In the genomic region with DNA sequence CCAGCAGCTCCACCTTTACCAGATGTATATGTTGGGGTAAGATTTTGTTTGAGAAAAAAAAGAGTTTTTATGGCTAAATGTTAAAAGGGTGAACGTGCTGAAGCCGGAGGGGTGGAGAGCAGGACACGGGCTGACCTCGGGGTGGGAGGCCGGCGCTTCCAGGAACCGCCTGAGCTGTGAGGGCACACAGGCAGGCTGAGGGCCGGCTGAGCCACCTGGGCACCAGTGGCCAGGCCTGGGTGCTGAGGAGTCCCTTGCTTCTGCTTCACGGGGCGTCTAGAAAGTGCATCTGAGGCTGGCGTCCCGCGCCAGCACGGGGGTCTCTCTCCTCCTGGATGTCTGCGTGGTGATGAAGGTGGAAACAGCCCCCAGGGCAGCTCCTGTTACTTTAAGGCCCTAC, we compare ENCODE assay signal across 14 cellular contexts. TPM values are rescaled to one million over a fixed set of nuclear protein-coding genes. Genes with fewer than 3 reads are reported as not detected.
DNase-seq lines count a peak whose midpoint lies in the region; ATAC-seq and TF ChIP-seq lines count a peak whose summit lies in the region.
"Had no signal": no experiment of that assay in that cellular context is flagged by ENCODE, and none has a peak within 500 bp of the region (broad histone marks: within the 10 kb centered on the region; RNA-seq: fewer than 3 reads in every experiment).

No MANE protein-coding gene starts in this region.

- H3K27me3 Mint-ChIP-seq in CD14-positive monocyte (ENCODE audit: low read depth in 3 of 3) (peaks cover 2 to 7% (median 5%) of the 10 kb centered on the region in 3 donors), chondrocyte (ENCODE audit: low read depth) (no peaks in the 10 kb centered on the region)
- H3K27me3 Mint-ChIP-seq in activated T-cell treated with anti-CD3 and anti-CD28 coated beads, Interleukin-2, amount 50 U/mL, for 24 hours, result peaks cover 11% of the 10 kb centered on the region

- DNase-seq in CD14-positive monocyte (ENCODE audit: low spot score), result no peak
- peak; percentile 60 for DNase-seq in chondrocyte (ENCODE audit: low spot score)
- no peak for DNase-seq in neuronal stem cell (ENCODE audit: low spot score)
- no peak for DNase-seq in activated T-cell treated with anti-CD3 and anti-CD28 coated beads, Interleukin-2, amount 50 U/mL, for 24 hours
- no peak for DNase-seq in effector CD8-positive, alpha-beta T cell (lab: John Stamatoyannopoulos, UW)
- DNase-seq in activated CD4-positive, alpha-beta T cell treated with anti-CD3 and anti-CD28 coated beads for 1 hour, result no peak
- DNase-seq: activated CD8-positive, alpha-beta T cell treated with anti-CD3 and anti-CD28 coated beads, Interleukin-2, amount 10 ng/mL, durations not matched to agents 7 days and 5 days; effector CD4-positive, alpha-beta T cell; hippocampal formation; T-helper 1 cell had no signal

- no peak overlapping the region for H4K8ac ChIP-seq in neuronal stem cell (ENCODE audit: low read depth, low read length)

- H3K9me3 ChIP-seq in neuronal stem cell (replicated peaks in 1 of 2; ENCODE audit: control insufficient read depth in 2 of 2, insufficient read depth in 1 of 2, low read depth in 1 of 2, low read length in 2 of 2), result peaks cover 0 to 9% of the 10 kb centered on the region in 2 donors
- peaks cover 0 to 12% (median 8%) of the 10 kb centered on the region in 5 donors for H3K9me3 ChIP-seq in subcutaneous abdominal adipose tissue (ENCODE audit: control insufficient read depth in 5 of 5, low read length in 5 of 5)

- intact Hi-C loops in CD14-positive monocyte (cut with micrococcal nuclease), result no loop called here

- no peak overlapping the region for H2BK15ac ChIP-seq in neuronal stem cell (ENCODE audit: low read length)

- H3K4me3 Mint-ChIP-seq in CD14-positive monocyte (peak overlapping the region; percentile 53 to 77), chondrocyte (ENCODE audit: unreplicated experiment) (no peak overlapping the region)
- H3K4me3 Mint-ChIP-seq in activated T-cell treated with anti-CD3 and anti-CD28 coated beads, Interleukin-2, amount 50 U/mL, for 24 hours, result no peak overlapping the region
- H3K4me3 Mint-ChIP-seq: activated CD8-positive, alpha-beta T cell treated with anti-CD3 and anti-CD28 coated beads, Interleukin-2, amount 10 ng/mL, durations not matched to agents 7 days and 5 days; activated naive CD8-positive, alpha-beta T cell had no signal

- H2BK120ac ChIP-seq in neuronal stem cell (ENCODE audit: low read depth, low read length), result peak overlapping the region; percentile 19

- peak overlapping the region; percentile 38 to 87 (median 69) for H3K27ac Mint-ChIP-seq in CD14-positive monocyte
- peak overlapping the region; percentile 85 for H3K27ac Mint-ChIP-seq in chondrocyte (ENCODE audit: unreplicated experiment)
- no peak overlapping the region for H3K27ac Mint-ChIP-seq in activated T-cell treated with anti-CD3 and anti-CD28 coated beads, Interleukin-2, amount 50 U/mL, for 24 hours
- H3K27ac Mint-ChIP-seq: activated CD8-positive, alpha-beta T cell treated with anti-CD3 and anti-CD28 coated beads, Interleukin-2, amount 10 ng/mL, durations not matched to agents 7 days and 5 days; activated naive CD8-positive, alpha-beta T cell had no signal

- H3K4ac ChIP-seq in neuronal stem cell (ENCODE audit: low read length), result no peak overlapping the region

- H4K91ac ChIP-seq in neuronal stem cell (ENCODE audit: low read depth, low read length, poor library complexity), result no peak overlapping the region

- H3K4me2 ChIP-seq in neuronal stem cell (ENCODE audit: insufficient read depth, low read length, poor library complexity, severe bottlenecking), result no peak overlapping the region

- no peak overlapping the region for H3K4me3 ChIP-seq in neuronal stem cell (ENCODE audit: low read length in 2 of 2)
- H3K4me3 ChIP-seq in subcutaneous abdominal adipose tissue (ENCODE audit: low read depth in 1 of 5, low read length in 5 of 5), result peak overlapping the region in 2 of 5 donors; percentile 8 to 36

- H3K14ac ChIP-seq in neuronal stem cell (ENCODE audit: low read length), result no peak overlapping the region

- H3K27ac ChIP-seq in neuronal stem cell (replicated peaks; ENCODE audit: low read length), result no peak overlapping the region
- H3K27ac ChIP-seq in subcutaneous abdominal adipose tissue (ENCODE audit: low read depth, low read length), result peak overlapping the region; percentile 67
- H3K27ac ChIP-seq: VCaP had no signal

- no peak overlapping the region for H2BK5ac ChIP-seq in neuronal stem cell (ENCODE audit: low read length)

- ATAC-seq in GM19023 (IDR thresholded peaks at IDR 0.05; ENCODE audit: unreplicated experiment), result no peak
- ATAC-seq: activated CD8-positive, alpha-beta T cell treated with anti-CD3 and anti-CD28 coated beads, Interleukin-2, amount 10 ng/mL, durations not matched to agents 7 days and 5 days had no signal

- no peak overlapping the region for H2AFZ ChIP-seq in neuronal stem cell (ENCODE audit: low read length)

- H3K27me3 ChIP-seq in neuronal stem cell (ENCODE audit: control insufficient read depth in 3 of 3, insufficient read depth in 3 of 3, low read depth in 1 of 3, low read length in 3 of 3) (peaks cover 0 to 44% (median 0%) of the 10 kb centered on the region in 3 experiments), subcutaneous abdominal adipose tissue (ENCODE audit: control insufficient read depth in 5 of 5, insufficient read depth in 4 of 5, low read length in 5 of 5) (peaks cover 0 to 4% (median 0%) of the 10 kb centered on the region in 5 donors)

- H3K18ac ChIP-seq in neuronal stem cell (ENCODE audit: low read length), result peak overlapping the region; percentile 36

- H3K4me1 ChIP-seq in neuronal stem cell (ENCODE audit: control insufficient read depth in 2 of 2, insufficient read depth in 1 of 2, low read depth in 1 of 2, low read length in 2 of 2) (peaks cover 0 to 4% of the 10 kb centered on the region in 2 donors), subcutaneous abdominal adipose tissue (ENCODE audit: control insufficient read depth in 5 of 5, insufficient read depth in 5 of 5, low read length in 5 of 5) (peaks cover 2 to 30% (median 24%) of the 10 kb centered on the region in 5 donors)

- H2AK5ac ChIP-seq in neuronal stem cell (ENCODE audit: low read depth, low read length), result peak overlapping the region; percentile 88

- H2BK12ac ChIP-seq in neuronal stem cell (ENCODE audit: low read length), result no peak overlapping the region

- H3K36me3 ChIP-seq in neuronal stem cell (replicated peaks in 1 of 2; ENCODE audit: control insufficient read depth in 2 of 2, insufficient read depth in 2 of 2, low read length in 2 of 2) (no peaks in the 10 kb centered on the region), subcutaneous abdominal adipose tissue (ENCODE audit: control insufficient read depth in 5 of 5, insufficient read depth in 5 of 5, low read length in 5 of 5) (no peaks in the 10 kb centered on the region)

- H3K9ac ChIP-seq in neuronal stem cell (ENCODE audit: low read depth, low read length, poor library complexity) (no peak overlapping the region), subcutaneous abdominal adipose tissue (ENCODE audit: low read length in 5 of 5) (peak overlapping the region; percentile 37 to 68 (median 59))

- 100% methylated on average over 2 of the region's 15 CpGs; no CpG with 5 or more reads in 1 of the 2 donors for WGBS in neuronal stem cell (ENCODE audit: extremely low coverage in 2 of 2, insufficient read length in 2 of 2, insufficient replicate concordance in 1 of 2), 2 donors

- peaks cover 37% of the 10 kb centered on the region for H3K4me1 Mint-ChIP-seq in CD14-positive monocyte
- H3K4me1 Mint-ChIP-seq in chondrocyte (ENCODE audit: low read depth), result peaks cover 24% of the 10 kb centered on the region
- no peaks in the 10 kb centered on the region for H3K4me1 Mint-ChIP-seq in activated T-cell treated with anti-CD3 and anti-CD28 coated beads, Interleukin-2, amount 50 U/mL, for 24 hours (ENCODE audit: low read depth)

- H3K36me3 Mint-ChIP-seq in CD14-positive monocyte (no peaks in the 10 kb centered on the region), chondrocyte (ENCODE audit: low read depth) (peaks cover 2% of the 10 kb centered on the region)
- H3K36me3 Mint-ChIP-seq in activated T-cell treated with anti-CD3 and anti-CD28 coated beads, Interleukin-2, amount 50 U/mL, for 24 hours (ENCODE audit: low read depth), result no peaks in the 10 kb centered on the region

- TF ChIP-seq CTCF in CD14-positive monocyte (IDR thresholded peaks at IDR 0.05), result no peak
- TF ChIP-seq CTCF in chondrocyte (IDR thresholded peaks at IDR 0.05), result no peak

- no peak overlapping the region for H3K23ac ChIP-seq in neuronal stem cell (ENCODE audit: low read depth, low read length, poor library complexity)

- no peaks in the 10 kb centered on the region for H3K79me1 ChIP-seq in neuronal stem cell (ENCODE audit: low read depth, low read length)

- H3K9me3 Mint-ChIP-seq in CD14-positive monocyte, result peaks cover 9 to 22% (median 15%) of the 10 kb centered on the region in 7 donors
- peaks cover 20% of the 10 kb centered on the region for H3K9me3 Mint-ChIP-seq in chondrocyte (ENCODE audit: low read depth)
- H3K9me3 Mint-ChIP-seq in activated T-cell treated with anti-CD3 and anti-CD28 coated beads, Interleukin-2, amount 50 U/mL, for 24 hours, result peaks cover 11% of the 10 kb centered on the region

RNA-seq across cellular contexts. Expression of a gene that starts 33.6 kb away (rescaled TPM):
- 1 to 10 TPM in 1 of 2 donors, under 1 TPM in 1; 0.40 to 1.0 TPM for polyA plus RNA-seq in CD14-positive monocyte
- 53.8 to 92.8 TPM (median 89.5 TPM) in 3 replicates for total RNA-seq in chondrocyte
- polyA plus RNA-seq in neuronal stem cell (2013, experiment 1 of 2), result 5.9 TPM
- 6.1 TPM for polyA plus RNA-seq in neuronal stem cell (2013, experiment 2 of 2)

Comparison
In these comparisons a context has a peak if more than half of its experiments do, and no peak if none do; other contexts are left out.
1. H3K4me3 Mint-ChIP-seq: peak in CD14-positive monocyte (2 of 2); none in chondrocyte (single experiment) and activated T-cell treated with anti-CD3 and anti-CD28 coated beads, Interleukin-2, amount 50 U/mL, for 24 hours (single experiment).